19 cellular contexts compared by ENCODE assay signal in genomic region chr13:30413842-30414241, GRCh38. TPM values are rescaled to one million over a fixed set of nuclear protein-coding genes. Genes with fewer than 3 reads are reported as not detected.
"Had no signal": no experiment of that assay in that cellular context is flagged by ENCODE, and none has a peak within 500 bp of the region (broad histone marks: within the 10 kb centered on the region; RNA-seq: fewer than 3 reads in every experiment).

No MANE protein-coding gene starts in this region.

- H3K9me3 ChIP-seq: breast epithelium, lower lobe of right lung, tibial artery had no signal

- H3K36me3 Mint-ChIP-seq: immature natural killer cell, mesothelial cell of epicardium had no signal

- H3K27ac ChIP-seq: breast epithelium, lower lobe of right lung, tibial artery, VCaP had no signal

- ATAC-seq: activated CD8-positive, alpha-beta T cell treated with anti-CD3 and anti-CD28 coated beads, Interleukin-2, amount 10 ng/mL, durations not matched to agents 7 days and 5 days; esophagus mucosa; lower lobe of right lung had no signal

- H3K4me3 Mint-ChIP-seq: activated CD8-positive, alpha-beta T cell treated with anti-CD3 and anti-CD28 coated beads, Interleukin-2, amount 10 ng/mL, durations not matched to agents 7 days and 5 days; immature natural killer cell; mesothelial cell of epicardium had no signal

- H3K4me3 ChIP-seq: breast epithelium, lower lobe of right lung, tibial artery had no signal

- H3K36me3 ChIP-seq: breast epithelium, lower lobe of right lung, tibial artery had no signal

- DNase-seq: activated CD4-positive, alpha-beta T cell treated with anti-CD3 and anti-CD28 coated beads for 4 hours; activated CD8-positive, alpha-beta memory T cell treated with anti-CD3 and anti-CD28 coated beads, Interleukin-2, amount 50 U/mL, for 48 hours; activated CD8-positive, alpha-beta T cell treated with anti-CD3 and anti-CD28 coated beads, Interleukin-2, amount 10 ng/mL, durations not matched to agents 7 days and 5 days; activated naive CD4-positive, alpha-beta T cell; aorta; glutamatergic neuron; immature natural killer cell; lower lobe of right lung; posterior cingulate gyrus; small intestine; T1000; tibial artery had no signal

- H3K27ac Mint-ChIP-seq: activated CD8-positive, alpha-beta T cell treated with anti-CD3 and anti-CD28 coated beads, Interleukin-2, amount 10 ng/mL, durations not matched to agents 7 days and 5 days; mesothelial cell of epicardium had no signal

- FAIRE-seq: endometrium, small intestine had no signal

- H3K9me3 Mint-ChIP-seq: immature natural killer cell, mesothelial cell of epicardium had no signal

- H3K27me3 ChIP-seq: breast epithelium, tibial artery had no signal

- H3K4me1 ChIP-seq: breast epithelium had no signal

RNA-seq across cellular contexts. Expression of gene UBE2L5, which starts 8.5 kb away (rescaled TPM):
- total RNA-seq: activated CD8-positive, alpha-beta T cell treated with anti-CD3 and anti-CD28 coated beads, Interleukin-2, amount 10 ng/mL, durations not matched to agents 7 days and 5 days; chondrocyte; esophagus mucosa; lower lobe of right lung; mesothelial cell of epicardium; myocyte had no signal
- polyA plus RNA-seq: immature natural killer cell, small intestine had no signal
